Comparison of ENCODE assay signal across 8 cellular contexts in the genomic region with DNA sequence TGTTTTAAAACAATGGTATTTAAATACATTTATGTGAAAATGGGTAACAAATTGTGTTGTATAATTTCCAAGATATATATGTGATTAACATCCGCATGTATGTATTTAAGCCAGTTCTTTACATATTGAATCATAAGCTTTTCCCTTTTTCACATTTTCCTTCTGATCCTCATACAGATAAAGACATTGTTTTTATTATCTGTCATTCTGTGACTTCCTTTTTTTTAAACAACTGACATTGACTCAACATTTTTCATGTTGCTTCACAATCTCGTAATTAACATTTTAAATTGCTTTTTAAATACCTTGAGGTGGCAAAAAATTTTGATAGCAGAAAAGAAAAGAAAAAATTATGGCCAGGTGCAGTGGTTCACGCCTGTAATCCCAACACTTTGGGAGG. TPM values are rescaled to one million over a fixed set of nuclear protein-coding genes. Genes with fewer than 3 reads are reported as not detected.
DNase-seq lines count a peak whose midpoint lies in the region; TF ChIP-seq lines count a peak whose summit lies in the region.

No MANE protein-coding gene starts in this region.

- no peak overlapping the region for H2AK5ac ChIP-seq in mesenchymal stem cell (ENCODE audit: low read length, severe bottlenecking)

- DNase-seq in AG04450 (ENCODE audit: low read depth, low spot score) (no peak), KBM-7 (peak; percentile 18), astrocyte of the spinal cord (ENCODE audit: low read depth, low spot score) (no peak), mesenchymal stem cell (no peak), NCI-H524 (lab: John Stamatoyannopoulos, UW) (no peak), ecto neural progenitor cell (ENCODE audit: low spot score) (no peak)
- DNase-seq in stimulated activated naive CD4-positive, alpha-beta T cell treated with Interleukin-2 at 50 U/mL for 16 hours (lab: John Stamatoyannopoulos, UW) = no peak
- no peak for DNase-seq in activated effector memory CD4-positive, alpha-beta T cell treated with anti-CD3 and anti-CD28 coated beads, Interleukin-2, amount 50 U/mL, for 16 hours

- in situ Hi-C loops in KBM-7 (cut with MboI; ENCODE audit: low pct_unique_long_range_greater_than_20kb, low sequenced_read_pairs) = no loop called here
- in situ Hi-C loops in astrocyte of the spinal cord (cut with HindIII; ENCODE audit: low sequenced_read_pairs) = no loop called here

- no peak overlapping the region for H2AFZ ChIP-seq in mesenchymal stem cell (ENCODE audit: low read depth, low read length)

- no peak overlapping the region for H2BK5ac ChIP-seq in mesenchymal stem cell (ENCODE audit: low read depth, low read length, poor library complexity, severe bottlenecking)

- H3K18ac ChIP-seq in mesenchymal stem cell (ENCODE audit: low read depth in 1 of 2, low read length in 2 of 2) = no peak overlapping the region

- H3K9ac ChIP-seq in mesenchymal stem cell (ENCODE audit: low read length) = peak overlapping the region; percentile 99

- no peak overlapping the region for H4K91ac ChIP-seq in mesenchymal stem cell (ENCODE audit: low read length)

- no peak overlapping the region for H3K14ac ChIP-seq in mesenchymal stem cell (ENCODE audit: low read length in 2 of 2)

- H3K9me3 ChIP-seq in AG04450 (ENCODE audit: control insufficient read depth, insufficient read depth, low read length) (no peaks in the 10 kb centered on the region; the same call in 1 of the 2 replicates), mesenchymal stem cell (ENCODE audit: control insufficient read depth, low read length) (no peaks in the 10 kb centered on the region)

- no peaks in the 10 kb centered on the region for H3K27me3 ChIP-seq in AG04450 (ENCODE audit: control insufficient read depth, insufficient read depth, low read length)
- no peaks in the 10 kb centered on the region for H3K27me3 ChIP-seq in mesenchymal stem cell (ENCODE audit: control insufficient read depth in 1 of 2, insufficient read depth in 1 of 2, low read length in 2 of 2)

- no peak overlapping the region for H2BK15ac ChIP-seq in mesenchymal stem cell (ENCODE audit: low read depth, poor library complexity, severe bottlenecking)

- H3K4me1 ChIP-seq in mesenchymal stem cell (ENCODE audit: control insufficient read depth, insufficient read depth, low read depth, low read length) = peaks cover 6% of the 10 kb centered on the region

- POLR2A ChIA-PET in AG04450 (lab: Yijun Ruan, JAX) = no interaction called here

- H3K79me1 ChIP-seq in mesenchymal stem cell (replicated peaks; ENCODE audit: low read length, poor library complexity, severe bottlenecking) = peaks cover 2% of the 10 kb centered on the region

- no peak overlapping the region for H3K27ac ChIP-seq in AG04450 (ENCODE audit: low read depth, low read length)
- no peak overlapping the region for H3K27ac ChIP-seq in mesenchymal stem cell (ENCODE audit: low read length, poor library complexity, severe bottlenecking)

- peak overlapping the region; percentile 98; the same call in 1 of the 2 replicates for H3K4me3 ChIP-seq in AG04450 (ENCODE audit: low read depth, low read length)
- H3K4me3 ChIP-seq in astrocyte of the spinal cord (ENCODE audit: low read depth, low read length) = peak overlapping the region; percentile 92
- H3K4me3 ChIP-seq in mesenchymal stem cell (ENCODE audit: insufficient read depth in 1 of 2, low read depth in 1 of 2, low read length in 2 of 2) = peak overlapping the region in 1 of 2 experiments; percentile 94

- H3K4me2 ChIP-seq in mesenchymal stem cell (ENCODE audit: low read length, poor library complexity, severe bottlenecking) = no peak overlapping the region

- WGBS in mesenchymal stem cell = 92% methylated on average over 2 of the region's 3 CpGs

- H4K8ac ChIP-seq in mesenchymal stem cell (ENCODE audit: low read length) = no peak overlapping the region

- H2BK12ac ChIP-seq in mesenchymal stem cell (ENCODE audit: low read length in 2 of 2) = no peak overlapping the region

- peaks cover 5 to 33% of the 10 kb centered on the region in 2 experiments for H3K36me3 ChIP-seq in mesenchymal stem cell (ENCODE audit: control insufficient read depth in 1 of 2, insufficient read depth in 2 of 2, low read depth in 1 of 2, low read length in 2 of 2)

- TF ChIP-seq CTCF in AG04450 (IDR thresholded peaks at IDR 0.05; ENCODE audit: low read depth, low read length) = no peak
- no peak for TF ChIP-seq CTCF in astrocyte of the spinal cord (IDR thresholded peaks at IDR 0.05; ENCODE audit: low read depth, low read length)

- no peak overlapping the region for H3K4ac ChIP-seq in mesenchymal stem cell (ENCODE audit: low read depth in 1 of 2, low read length in 2 of 2)

- H3K23ac ChIP-seq in mesenchymal stem cell (ENCODE audit: low read length in 2 of 2) = no peak overlapping the region

- no peak overlapping the region for H2BK120ac ChIP-seq in mesenchymal stem cell (ENCODE audit: low read depth, low read length)

- CTCF ChIA-PET in AG04450 (lab: Charles Lee) = interaction anchor here (1.5 kb wide), 1 partner anchor 150 kb away, joined by 3 read pairs; no protein-coding TSS in a partner anchor

RNA-seq across cellular contexts. Expression of gene STXBP3, which starts 1.4 kb away (rescaled TPM):
- 25.5 and 44.0 TPM in 2 replicates for polyA plus RNA-seq in AG04450 (2011; rRNA removed)
- polyA minus RNA-seq in AG04450 (2011; rRNA and poly(A)+ RNA removed) = 58.6 and 66.3 TPM in 2 replicates
- 21.6 TPM for polyA plus RNA-seq in mesenchymal stem cell (2013, experiment 1 of 2)
- polyA plus RNA-seq in mesenchymal stem cell (2013, experiment 2 of 2) = 25.4 TPM

RNA-seq across cellular contexts. Expression of gene FNDC7, which starts 35.2 kb away (rescaled TPM):
- polyA plus RNA-seq in AG04450 (2011; rRNA removed) = not detected in 2 replicates
- 0.41 TPM in 1 of 2 replicates, not detected in the other for polyA minus RNA-seq in AG04450 (2011; rRNA and poly(A)+ RNA removed)
- polyA plus RNA-seq in mesenchymal stem cell (2013, experiment 1 of 2) = not detected
- 0.01 TPM for polyA plus RNA-seq in mesenchymal stem cell (2013, experiment 2 of 2)

RNA-seq across cellular contexts. Expression of gene PRPF38B, which starts 55.8 kb away (rescaled TPM):
- 23.4 and 35.6 TPM in 2 replicates for polyA plus RNA-seq in AG04450 (2011; rRNA removed)
- 11.6 and 15.9 TPM in 2 replicates for polyA minus RNA-seq in AG04450 (2011; rRNA and poly(A)+ RNA removed)
- polyA plus RNA-seq in mesenchymal stem cell (2013, experiment 1 of 2) = 36.3 TPM
- polyA plus RNA-seq in mesenchymal stem cell (2013, experiment 2 of 2) = 36.0 TPM
